1 cellular context compared by ENCODE assay signal in the genomic region with DNA sequence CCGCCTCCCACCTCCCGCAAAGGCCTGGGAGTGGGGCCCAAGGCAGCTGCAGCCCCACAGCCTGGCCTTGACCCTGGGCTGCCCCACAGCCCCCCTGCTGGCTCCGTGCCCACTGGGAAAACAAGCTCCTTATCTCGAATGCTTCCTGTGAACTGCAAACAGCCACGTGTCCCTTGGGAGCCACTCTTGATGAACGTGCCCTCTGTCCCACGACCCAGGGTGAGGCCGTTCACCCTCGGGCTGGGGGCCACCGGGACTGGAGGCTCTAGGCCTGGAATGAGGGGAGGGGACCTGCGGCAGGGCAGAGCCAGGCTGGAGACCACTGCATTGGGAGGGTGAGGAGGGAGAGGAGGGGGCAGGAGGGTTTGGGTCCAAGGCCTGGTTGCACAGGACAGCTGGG.
TF ChIP-seq lines count a peak whose summit lies in the region.

No MANE protein-coding gene starts in this region.

TF ChIP-seq in K562, 482 proteins besides CTCF, POLR2A, EP300 and RAD21:
- TF ChIP-seq BMI1 (IDR thresholded peaks at IDR 0.05; ENCODE audit: low read length): no peak
- no peak for TF ChIP-seq ATF4 (CRISPR knock-in tag; IDR thresholded peaks at IDR 0.05)
- TF ChIP-seq, protein P1, sequence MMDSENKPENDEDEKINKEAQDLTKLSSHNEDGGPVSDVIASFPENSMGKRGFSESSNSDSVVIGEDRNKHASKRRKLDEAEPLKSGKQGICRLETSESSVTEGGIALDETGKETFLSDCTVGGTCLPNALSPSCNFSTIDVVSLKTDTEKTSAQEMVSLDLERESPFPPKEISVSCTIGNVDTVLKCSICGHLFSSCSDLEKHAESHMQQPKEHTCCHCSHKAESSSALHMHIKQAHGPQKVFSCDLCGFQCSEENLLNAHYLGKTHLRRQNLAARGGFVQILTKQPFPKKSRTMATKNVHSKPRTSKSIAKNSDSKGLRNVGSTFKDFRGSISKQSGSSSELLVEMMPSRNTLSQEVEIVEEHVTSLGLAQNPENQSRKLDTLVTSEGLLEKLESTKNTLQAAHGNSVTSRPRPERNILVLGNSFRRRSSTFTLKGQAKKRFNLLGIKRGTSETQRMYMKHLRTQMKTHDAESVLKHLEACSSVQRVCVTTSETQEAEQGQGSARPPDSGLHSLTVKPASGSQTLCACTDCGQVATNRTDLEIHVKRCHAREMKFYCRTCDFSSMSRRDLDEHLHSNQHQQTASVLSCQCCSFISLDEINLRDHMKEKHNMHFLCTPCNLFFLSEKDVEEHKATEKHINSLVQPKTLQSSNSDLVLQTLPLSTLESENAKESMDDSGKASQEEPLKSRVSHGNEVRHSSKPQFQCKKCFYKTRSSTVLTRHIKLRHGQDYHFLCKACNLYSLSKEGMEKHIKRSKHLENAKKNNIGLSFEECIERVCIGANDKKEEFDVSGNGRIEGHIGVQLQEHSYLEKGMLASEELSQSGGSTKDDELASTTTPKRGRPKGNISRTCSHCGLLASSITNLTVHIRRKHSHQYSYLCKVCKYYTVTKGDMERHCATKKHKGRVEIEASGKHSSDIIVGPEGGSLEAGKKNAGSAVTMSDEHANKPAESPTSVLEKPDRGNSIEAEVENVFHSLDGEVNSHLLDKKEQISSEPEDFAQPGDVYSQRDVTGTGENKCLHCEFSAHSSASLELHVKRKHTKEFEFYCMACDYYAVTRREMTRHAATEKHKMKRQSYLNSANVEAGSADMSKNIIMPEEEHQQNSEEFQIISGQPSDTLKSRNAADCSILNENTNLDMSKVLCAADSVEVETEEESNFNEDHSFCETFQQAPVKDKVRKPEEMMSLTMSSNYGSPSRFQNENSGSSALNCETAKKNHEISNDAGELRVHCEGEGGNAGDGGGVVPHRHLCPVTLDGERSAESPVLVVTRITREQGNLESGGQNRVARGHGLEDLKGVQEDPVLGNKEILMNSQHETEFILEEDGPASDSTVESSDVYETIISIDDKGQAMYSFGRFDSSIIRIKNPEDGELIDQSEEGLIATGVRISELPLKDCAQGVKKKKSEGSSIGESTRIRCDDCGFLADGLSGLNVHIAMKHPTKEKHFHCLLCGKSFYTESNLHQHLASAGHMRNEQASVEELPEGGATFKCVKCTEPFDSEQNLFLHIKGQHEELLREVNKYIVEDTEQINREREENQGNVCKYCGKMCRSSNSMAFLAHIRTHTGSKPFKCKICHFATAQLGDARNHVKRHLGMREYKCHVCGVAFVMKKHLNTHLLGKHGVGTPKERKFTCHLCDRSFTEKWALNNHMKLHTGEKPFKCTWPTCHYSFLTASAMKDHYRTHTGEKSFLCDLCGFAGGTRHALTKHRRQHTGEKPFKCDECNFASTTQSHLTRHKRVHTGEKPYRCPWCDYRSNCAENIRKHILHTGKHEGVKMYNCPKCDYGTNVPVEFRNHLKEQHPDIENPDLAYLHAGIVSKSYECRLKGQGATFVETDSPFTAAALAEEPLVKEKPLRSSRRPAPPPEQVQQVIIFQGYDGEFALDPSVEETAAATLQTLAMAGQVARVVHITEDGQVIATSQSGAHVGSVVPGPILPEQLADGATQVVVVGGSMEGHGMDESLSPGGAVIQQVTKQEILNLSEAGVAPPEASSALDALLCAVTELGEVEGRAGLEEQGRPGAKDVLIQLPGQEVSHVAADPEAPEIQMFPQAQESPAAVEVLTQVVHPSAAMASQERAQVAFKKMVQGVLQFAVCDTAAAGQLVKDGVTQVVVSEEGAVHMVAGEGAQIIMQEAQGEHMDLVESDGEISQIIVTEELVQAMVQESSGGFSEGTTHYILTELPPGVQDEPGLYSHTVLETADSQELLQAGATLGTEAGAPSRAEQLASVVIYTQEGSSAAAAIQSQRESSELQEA (IDR thresholded peaks at IDR 0.05; ENCODE audit: low read depth): no peak
- TF ChIP-seq MTA1 (IDR thresholded peaks at IDR 0.05; ENCODE audit: borderline replicate concordance): no peak
- TF ChIP-seq ETS2 (tag; IDR thresholded peaks at IDR 0.05; ENCODE audit: borderline replicate concordance, poor library complexity, severe bottlenecking): no peak
- TF ChIP-seq, protein P2, sequence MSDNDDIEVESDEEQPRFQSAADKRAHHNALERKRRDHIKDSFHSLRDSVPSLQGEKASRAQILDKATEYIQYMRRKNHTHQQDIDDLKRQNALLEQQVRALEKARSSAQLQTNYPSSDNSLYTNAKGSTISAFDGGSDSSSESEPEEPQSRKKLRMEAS (CRISPR knock-in tag; IDR thresholded peaks at IDR 0.05): no peak
- no peak for TF ChIP-seq GABPB2 (CRISPR knock-in tag; conservative IDR thresholded peaks at IDR 0.05)
- no peak for TF ChIP-seq EGR1 (conservative IDR thresholded peaks at IDR 0.05)
- TF ChIP-seq ZNF785 (CRISPR knock-in tag; IDR thresholded peaks at IDR 0.05): no peak
- no peak for TF ChIP-seq MBD2 (IDR thresholded peaks at IDR 0.05; ENCODE audit: borderline replicate concordance, low read depth)
- no peak for TF ChIP-seq MYBL2 (IDR thresholded peaks at IDR 0.05; ENCODE audit: low read depth)
- no peak for TF ChIP-seq MYBL2 (CRISPR knock-in tag; IDR thresholded peaks at IDR 0.05; ENCODE audit: borderline replicate concordance)
- TF ChIP-seq, protein P3, sequence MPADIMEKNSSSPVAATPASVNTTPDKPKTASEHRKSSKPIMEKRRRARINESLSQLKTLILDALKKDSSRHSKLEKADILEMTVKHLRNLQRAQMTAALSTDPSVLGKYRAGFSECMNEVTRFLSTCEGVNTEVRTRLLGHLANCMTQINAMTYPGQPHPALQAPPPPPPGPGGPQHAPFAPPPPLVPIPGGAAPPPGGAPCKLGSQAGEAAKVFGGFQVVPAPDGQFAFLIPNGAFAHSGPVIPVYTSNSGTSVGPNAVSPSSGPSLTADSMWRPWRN (IDR thresholded peaks at IDR 0.05; ENCODE audit: low read depth): no peak
- no peak for TF ChIP-seq ZKSCAN8 (CRISPR knock-in tag; IDR thresholded peaks at IDR 0.05)
- TF ChIP-seq SMARCA5 (IDR thresholded peaks at IDR 0.05): no peak
- no peak for TF ChIP-seq MYC (IDR thresholded peaks at IDR 0.05; ENCODE audit: low read depth, low read length)
- TF ChIP-seq MYC (CRISPR knock-in tag; IDR thresholded peaks at IDR 0.05; ENCODE audit: borderline replicate concordance, low read depth): no peak
